In genomic region chr2:121334581-121335293, GRCh38 we compare ENCODE assay signal across 15 cellular contexts. TPM values are rescaled to one million over a fixed set of nuclear protein-coding genes. Genes with fewer than 3 reads are reported as not detected.
DNase-seq lines count a peak whose midpoint lies in the region; ATAC-seq and TF ChIP-seq lines count a peak whose summit lies in the region.
"Had no signal": no experiment of that assay in that cellular context is flagged by ENCODE, and none has a peak within 500 bp of the region (broad histone marks: within the 10 kb centered on the region; RNA-seq: fewer than 3 reads in every experiment).

No MANE protein-coding gene starts in this region.

- no peak overlapping the region for H3K27ac Mint-ChIP-seq in activated CD8-positive, alpha-beta memory T cell treated with anti-CD3 and anti-CD28 coated beads, Interleukin-2, amount 10 ng/mL, durations not matched to agents 7 days and 5 days

- H3K27me3 Mint-ChIP-seq in activated CD8-positive, alpha-beta memory T cell treated with anti-CD3 and anti-CD28 coated beads, Interleukin-2, amount 10 ng/mL, durations not matched to agents 7 days and 5 days = no peaks in the 10 kb centered on the region

- H3K27ac ChIP-seq in hepatocyte = no peak overlapping the region
- H3K27ac ChIP-seq in sigmoid colon = no peak overlapping the region
- H3K27ac ChIP-seq: SK-N-MC, skin epidermis had no signal

- DNase-seq in activated CD8-positive, alpha-beta memory T cell treated with anti-CD3 and anti-CD28 coated beads, Interleukin-2, amount 10 ng/mL, durations not matched to agents 7 days and 5 days = no peak
- no peak for DNase-seq in activated CD8-positive, alpha-beta memory T cell treated with anti-CD3 and anti-CD28 coated beads, Interleukin-2, amount 50 U/mL, for 4 hours
- DNase-seq in hepatocyte (ENCODE audit: low spot score) = peak; percentile 44
- DNase-seq in sigmoid colon = peak; percentile 47
- DNase-seq in NCI-H510A (lab: John Stamatoyannopoulos, UW) = no peak
- DNase-seq in activated CD4-positive, alpha-beta T cell treated with anti-CD3 and anti-CD28 coated beads, Interleukin-2, amount 50 U/mL, for 1 hour = no peak
- DNase-seq: Karpas-422, NCI-H2029 treated with DMSO at 0.1 percent for 48 hours, NCI-H82 had no signal

- no peak overlapping the region for H2AFZ ChIP-seq in hepatocyte

- H3K4me2 ChIP-seq in hepatocyte = peak overlapping the region; percentile 42

- no peak for TF ChIP-seq EP300 in sigmoid colon (IDR thresholded peaks at IDR 0.05)

- H3K4me3 Mint-ChIP-seq in activated CD8-positive, alpha-beta memory T cell treated with anti-CD3 and anti-CD28 coated beads, Interleukin-2, amount 10 ng/mL, durations not matched to agents 7 days and 5 days = no peak overlapping the region

- CTCF ChIA-PET in activated CD8-positive, alpha-beta memory T cell treated with anti-CD3 and anti-CD28 coated beads, Interleukin-2, amount 10 ng/mL, durations not matched to agents 7 days and 5 days (lab: Charles Lee) = interaction anchor here (1.6 kb wide), 1 partner anchor 21 kb away, joined by 5 read pairs; no protein-coding TSS in a partner anchor

- no peaks in the 10 kb centered on the region for H3K36me3 Mint-ChIP-seq in activated CD8-positive, alpha-beta memory T cell treated with anti-CD3 and anti-CD28 coated beads, Interleukin-2, amount 10 ng/mL, durations not matched to agents 7 days and 5 days

- H3K9me3 ChIP-seq in hepatocyte (ENCODE audit: low read depth) (no peaks in the 10 kb centered on the region), sigmoid colon (no peaks in the 10 kb centered on the region)

- H3K4me1 Mint-ChIP-seq in activated CD8-positive, alpha-beta memory T cell treated with anti-CD3 and anti-CD28 coated beads, Interleukin-2, amount 10 ng/mL, durations not matched to agents 7 days and 5 days = peaks cover 15% of the 10 kb centered on the region

- H3K9me2 ChIP-seq in hepatocyte (replicated peaks; ENCODE audit: insufficient read depth) = no peaks in the 10 kb centered on the region

- no peaks in the 10 kb centered on the region for H4K20me1 ChIP-seq in hepatocyte (ENCODE audit: insufficient read depth, poor library complexity, severe bottlenecking)

- ATAC-seq in activated CD8-positive, alpha-beta memory T cell treated with anti-CD3 and anti-CD28 coated beads, Interleukin-2, amount 10 ng/mL, durations not matched to agents 7 days and 5 days = peak; percentile 12
- ATAC-seq in HG02852 (IDR thresholded peaks at IDR 0.05; ENCODE audit: unreplicated experiment) (peak; percentile 8), HG03469 (IDR thresholded peaks at IDR 0.05; ENCODE audit: unreplicated experiment) (no peak)
- ATAC-seq: HCT116 had no signal

- H3K4me1 ChIP-seq in hepatocyte (ENCODE audit: insufficient read depth) (no peaks in the 10 kb centered on the region), sigmoid colon (no peaks in the 10 kb centered on the region)

- H3K9me3 Mint-ChIP-seq in activated CD8-positive, alpha-beta memory T cell treated with anti-CD3 and anti-CD28 coated beads, Interleukin-2, amount 10 ng/mL, durations not matched to agents 7 days and 5 days (ENCODE audit: low read depth) = no peaks in the 10 kb centered on the region

- no peak for TF ChIP-seq CTCF in hepatocyte (IDR thresholded peaks at IDR 0.05; ENCODE audit: poor library complexity)
- no peak for TF ChIP-seq CTCF in sigmoid colon (IDR thresholded peaks at IDR 0.05)

- H3K36me3 ChIP-seq in hepatocyte (replicated peaks; ENCODE audit: insufficient read depth, low read depth) (no peaks in the 10 kb centered on the region), sigmoid colon (peaks cover 0 to 18% (median 7%) of the 10 kb centered on the region in 4 donors)

- no peak for TF ChIP-seq POLR2A in sigmoid colon (IDR thresholded peaks at IDR 0.05)

- intact Hi-C loops in sigmoid colon (cut with DNase I) = no loop called here

- H3K79me2 ChIP-seq in hepatocyte = no peaks in the 10 kb centered on the region

- whole genome bisulfite sequencing in hepatocyte (ENCODE audit: low lambda C conversion rate, missing lambda C conversion rate) = 68% methylated on average over 14 of the region's 14 CpGs
- WGBS in sigmoid colon, 2 donors = 55 to 77% methylated on average over 14 of the region's 14 CpGs

- H3K4me3 ChIP-seq in hepatocyte (no peak overlapping the region), sigmoid colon (no peak overlapping the region)
- H3K4me3 ChIP-seq: SK-N-MC, skin epidermis had no signal

- no peaks in the 10 kb centered on the region for H3K27me3 ChIP-seq in hepatocyte
- H3K27me3 ChIP-seq in sigmoid colon = no peaks in the 10 kb centered on the region

RNA-seq across cellular contexts. Expression of gene TFCP2L1, which starts 49.7 kb away (rescaled TPM):
- total RNA-seq in activated CD8-positive, alpha-beta memory T cell treated with anti-CD3 and anti-CD28 coated beads, Interleukin-2, amount 10 ng/mL, durations not matched to agents 7 days and 5 days = under 1 TPM; 0.06 to 0.14 TPM
- 2.2 and 2.5 TPM in 2 replicates for total RNA-seq in hepatocyte
- 0.99 and 1.1 TPM in 2 replicates for polyA plus RNA-seq in hepatocyte
- total RNA-seq in sigmoid colon = under 1 TPM; 0.14 to 0.55 (median 0.43) TPM
- polyA plus RNA-seq in sigmoid colon = 10 to 100 TPM in 2 of 3 donors, 1 to 10 TPM in 1; 7.2 to 35.5 (median 29.1) TPM
- total RNA-seq: A673 had no signal

Comparison
In these comparisons a context has a peak if more than half of its experiments do, and no peak if none do; other contexts are left out.
1. DNase-seq: peak in hepatocyte (single experiment) and sigmoid colon (single experiment); none in activated CD8-positive, alpha-beta memory T cell treated with anti-CD3 and anti-CD28 coated beads, Interleukin-2, amount 10 ng/mL, durations not matched to agents 7 days and 5 days (single experiment), activated CD8-positive, alpha-beta memory T cell treated with anti-CD3 and anti-CD28 coated beads, Interleukin-2, amount 50 U/mL, for 4 hours (single experiment), NCI-H510A (single experiment) and activated CD4-positive, alpha-beta T cell treated with anti-CD3 and anti-CD28 coated beads, Interleukin-2, amount 50 U/mL, for 1 hour (single experiment).